ENCODE assay signal across 36 cellular contexts in the genomic region with DNA sequence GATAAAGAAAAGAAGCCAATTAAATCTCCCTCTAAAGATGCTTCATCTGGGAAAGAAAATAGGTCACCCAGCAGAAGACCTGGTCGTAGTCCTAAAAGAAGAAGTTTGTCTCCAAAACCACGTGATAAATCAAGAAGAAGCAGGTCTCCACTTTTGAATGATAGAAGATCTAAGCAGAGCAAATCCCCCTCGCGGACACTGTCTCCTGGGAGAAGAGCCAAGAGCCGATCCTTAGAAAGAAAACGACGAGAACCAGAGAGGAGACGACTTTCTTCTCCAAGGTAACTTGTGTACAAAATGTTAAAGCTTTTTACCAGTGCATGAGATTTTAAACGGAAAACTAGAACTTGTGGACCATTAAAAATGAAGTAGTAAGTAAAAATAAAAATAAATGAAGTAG. TPM values are rescaled to one million over a fixed set of nuclear protein-coding genes. Genes with fewer than 3 reads are reported as not detected.
DNase-seq lines count a peak whose midpoint lies in the region; ATAC-seq and TF ChIP-seq lines count a peak whose summit lies in the region.
"Had no signal": no experiment of that assay in that cellular context is flagged by ENCODE, and none has a peak within 500 bp of the region (broad histone marks: within the 10 kb centered on the region; RNA-seq: fewer than 3 reads in every experiment).

No MANE protein-coding gene starts in this region.

- no peaks in the 10 kb centered on the region for H3K27me3 Mint-ChIP-seq in activated T-cell treated with anti-CD3 and anti-CD28 coated beads, Interleukin-2, amount 50 U/mL, for 72 hours (ENCODE audit: low read depth)
- no peaks in the 10 kb centered on the region for H3K27me3 Mint-ChIP-seq in chondrocyte (ENCODE audit: low read depth)
- H3K27me3 Mint-ChIP-seq in CD8-positive, alpha-beta memory T cell: no peaks in the 10 kb centered on the region
- H3K27me3 Mint-ChIP-seq: activated CD8-positive, alpha-beta memory T cell treated with anti-CD3 and anti-CD28 coated beads, Interleukin-2, amount 10 ng/mL, durations not matched to agents 7 days and 5 days; central memory CD8-positive, alpha-beta T cell; type B pancreatic cell had no signal

- no peak overlapping the region for H3K4me3 ChIP-seq in parathyroid adenoma (ENCODE audit: low read depth, low read length)
- H3K4me3 ChIP-seq in CD8-positive, alpha-beta memory T cell (ENCODE audit: low read length): no peak overlapping the region
- H3K4me3 ChIP-seq: gastrocnemius medialis had no signal

- ATAC-seq in activated T-cell treated with anti-CD3 and anti-CD28 coated beads, Interleukin-2, amount 50 U/mL, for 72 hours (replicated peaks in 1 of 2): no peak
- ATAC-seq in HG02852 (IDR thresholded peaks at IDR 0.05; ENCODE audit: unreplicated experiment) (no peak), HG03280 (IDR thresholded peaks at IDR 0.05; ENCODE audit: unreplicated experiment) (no peak)
- ATAC-seq: activated CD8-positive, alpha-beta memory T cell treated with anti-CD3 and anti-CD28 coated beads, Interleukin-2, amount 10 ng/mL, durations not matched to agents 7 days and 5 days; gastrocnemius medialis; left colon; Panc1 had no signal

- no peak overlapping the region for H2AFZ ChIP-seq in parathyroid adenoma

- H3K36me3 Mint-ChIP-seq in activated T-cell treated with anti-CD3 and anti-CD28 coated beads, Interleukin-2, amount 50 U/mL, for 72 hours (ENCODE audit: insufficient read depth in 2 of 2): peaks cover 14 to 38% of the 10 kb centered on the region in 2 donors
- peaks cover 21% of the 10 kb centered on the region for H3K36me3 Mint-ChIP-seq in chondrocyte (ENCODE audit: low read depth)
- H3K36me3 Mint-ChIP-seq in CD8-positive, alpha-beta memory T cell: peaks cover 12 to 70% (median 26%) of the 10 kb centered on the region in 3 donors

- no peaks in the 10 kb centered on the region for H3K36me3 ChIP-seq in parathyroid adenoma (ENCODE audit: control insufficient read depth, insufficient read depth, low read length)
- peaks cover 23% of the 10 kb centered on the region for H3K36me3 ChIP-seq in CD8-positive, alpha-beta memory T cell (ENCODE audit: insufficient read depth, low read length)

- H3K4me3 Mint-ChIP-seq in activated T-cell treated with anti-CD3 and anti-CD28 coated beads, Interleukin-2, amount 50 U/mL, for 72 hours: peak overlapping the region in 1 of 2 donors; percentile 9
- H3K4me3 Mint-ChIP-seq in chondrocyte (ENCODE audit: unreplicated experiment): no peak overlapping the region
- H3K4me3 Mint-ChIP-seq in CD8-positive, alpha-beta memory T cell: peak overlapping the region in 2 of 7 donors; percentile 1 to 8
- H3K4me3 Mint-ChIP-seq: activated CD8-positive, alpha-beta memory T cell treated with anti-CD3 and anti-CD28 coated beads, Interleukin-2, amount 10 ng/mL, durations not matched to agents 7 days and 5 days; central memory CD8-positive, alpha-beta T cell; T-helper 2 cell treated with Interferon-gamma antibody and Interleukin-4, amounts not matched to agents 5 μg/mL and 100 μg/mL, for 36 hours; type B pancreatic cell had no signal

- H3K9me3 Mint-ChIP-seq in activated T-cell treated with anti-CD3 and anti-CD28 coated beads, Interleukin-2, amount 50 U/mL, for 72 hours: no peaks in the 10 kb centered on the region
- H3K9me3 Mint-ChIP-seq in chondrocyte (ENCODE audit: low read depth): no peaks in the 10 kb centered on the region
- no peaks in the 10 kb centered on the region for H3K9me3 Mint-ChIP-seq in CD8-positive, alpha-beta memory T cell
- H3K9me3 Mint-ChIP-seq: central memory CD8-positive, alpha-beta T cell; immature natural killer cell; T-helper 2 cell treated with Interferon-gamma antibody and Interleukin-4, amounts not matched to agents 5 μg/mL and 100 μg/mL, for 36 hours had no signal

- no peak for DNase-seq in activated T-cell treated with anti-CD3 and anti-CD28 coated beads, Interleukin-2, amount 50 U/mL, for 72 hours
- no peak for DNase-seq in activated T-cell treated with anti-CD3 and anti-CD28 coated beads for 4 hours
- peak; percentile 18 for DNase-seq in MV-4-11 (lab: John Stamatoyannopoulos, UW)
- no peak for DNase-seq in chondrocyte (ENCODE audit: low spot score)
- DNase-seq in CD8-positive, alpha-beta memory T cell: no peak
- DNase-seq: activated CD4-positive, alpha-beta T cell treated with anti-CD3 and anti-CD28 coated beads for 48 hours; activated CD8-positive, alpha-beta memory T cell treated with anti-CD3 and anti-CD28 coated beads, Interleukin-2, amount 10 ng/mL, durations not matched to agents 7 days and 5 days; activated naive CD4-positive, alpha-beta T cell treated with anti-CD3 and anti-CD28 coated beads, Interleukin-2, amount 50 U/mL, for 16 hours; Caco-2; dermis blood vessel endothelial cell; DMS79 treated with DMSO at 0.1 percent for 48 hours; gastrocnemius medialis; hypothalamus; immature natural killer cell; left colon; mesendoderm; NCI-H1105; NCI-H187 treated with DMSO at 0.1 percent for 48 hours; NCI-H526 treated with DMSO at 0.1 percent for 48 hours; retina; SHP77; small intestine; stimulated activated CD4-positive, alpha-beta T cell treated with anti-CD3 and anti-CD28 coated beads, Interleukin-1b, Interleukin-23, amount 100 ng/mL, for 48 hours; stimulated activated CD8-positive, alpha-beta memory T cell treated with anti-CD3 and anti-CD28 coated beads, Interleukin-4, amount 100 ng/mL, for 48 hours had no signal

- H3K4me1 Mint-ChIP-seq in activated T-cell treated with anti-CD3 and anti-CD28 coated beads, Interleukin-2, amount 50 U/mL, for 72 hours (ENCODE audit: low read depth): peaks cover 88% of the 10 kb centered on the region
- H3K4me1 Mint-ChIP-seq in chondrocyte (ENCODE audit: low read depth): peaks cover 13% of the 10 kb centered on the region
- H3K4me1 Mint-ChIP-seq in CD8-positive, alpha-beta memory T cell: peaks cover 75 to 91% (median 91%) of the 10 kb centered on the region in 3 donors

- no peaks in the 10 kb centered on the region for H3K9me3 ChIP-seq in parathyroid adenoma (ENCODE audit: control insufficient read depth, low read length)
- H3K9me3 ChIP-seq in CD8-positive, alpha-beta memory T cell (ENCODE audit: low read length): no peaks in the 10 kb centered on the region
- H3K9me3 ChIP-seq: Caco-2, gastrocnemius medialis had no signal

- no peak for TF ChIP-seq CTCF in chondrocyte (IDR thresholded peaks at IDR 0.05)
- TF ChIP-seq CTCF in parathyroid adenoma (IDR thresholded peaks at IDR 0.05): no peak

- CTCF ChIA-PET in CD8-positive, alpha-beta memory T cell (lab: Charles Lee): no interaction called here

- H3K4me1 ChIP-seq in parathyroid adenoma: no peaks in the 10 kb centered on the region
- H3K4me1 ChIP-seq in CD8-positive, alpha-beta memory T cell (ENCODE audit: insufficient read depth, low read length): peaks cover 45% of the 10 kb centered on the region
- H3K4me1 ChIP-seq: Caco-2 had no signal

- H3K27me3 ChIP-seq in parathyroid adenoma (ENCODE audit: control insufficient read depth, insufficient read depth, low read length): no peaks in the 10 kb centered on the region
- no peaks in the 10 kb centered on the region for H3K27me3 ChIP-seq in CD8-positive, alpha-beta memory T cell (ENCODE audit: insufficient read depth, low read length, poor library complexity, severe bottlenecking)
- H3K27me3 ChIP-seq: gastrocnemius medialis had no signal

- peak overlapping the region; percentile 84 for H3K27ac Mint-ChIP-seq in activated T-cell treated with anti-CD3 and anti-CD28 coated beads, Interleukin-2, amount 50 U/mL, for 72 hours
- H3K27ac Mint-ChIP-seq in chondrocyte (ENCODE audit: unreplicated experiment): peak overlapping the region; percentile 15
- peak overlapping the region in 3 of 8 donors; percentile 4 to 66 (median 38) for H3K27ac Mint-ChIP-seq in CD8-positive, alpha-beta memory T cell
- H3K27ac Mint-ChIP-seq: activated CD8-positive, alpha-beta memory T cell treated with anti-CD3 and anti-CD28 coated beads, Interleukin-2, amount 10 ng/mL, durations not matched to agents 7 days and 5 days; T-helper 2 cell treated with Interferon-gamma antibody and Interleukin-4, amounts not matched to agents 5 μg/mL and 100 μg/mL, for 36 hours; type B pancreatic cell had no signal

- no peak overlapping the region for H3K27ac ChIP-seq in parathyroid adenoma
- H3K27ac ChIP-seq in CD8-positive, alpha-beta memory T cell (ENCODE audit: low read depth, low read length): no peak overlapping the region
- H3K27ac ChIP-seq: gastrocnemius medialis, HL-60 had no signal

- peaks cover 52% of the 10 kb centered on the region for H3K79me2 ChIP-seq in parathyroid adenoma

- peak overlapping the region; percentile 2 for H3K4me2 ChIP-seq in parathyroid adenoma (ENCODE audit: low read length)

- POLR2A ChIA-PET in CD8-positive, alpha-beta memory T cell (lab: Charles Lee): no interaction called here

- H3K9ac ChIP-seq in parathyroid adenoma: no peak overlapping the region

RNA-seq across cellular contexts. Expression of gene FAM217A, which starts 46.5 kb away (rescaled TPM):
- total RNA-seq in activated T-cell treated with anti-CD3 and anti-CD28 coated beads, Interleukin-2, amount 50 U/mL, for 72 hours: not detected
- not detected in 3 replicates for total RNA-seq in chondrocyte
- not detected for total RNA-seq in CD8-positive, alpha-beta memory T cell
- not detected for polyA plus RNA-seq in CD8-positive, alpha-beta memory T cell
- total RNA-seq: activated CD8-positive, alpha-beta memory T cell treated with anti-CD3 and anti-CD28 coated beads, Interleukin-2, amount 10 ng/mL, durations not matched to agents 7 days and 5 days; Caco-2; dermis blood vessel endothelial cell; gastrocnemius medialis; left colon; LHCN-M2; myocyte; osteocyte had no signal
- polyA plus RNA-seq: BJ had no signal
